1 cellular context compared by ENCODE assay signal in genomic region chr2:69798909-69799526, GRCh38.
TF ChIP-seq lines count a peak whose summit lies in the region.

No MANE protein-coding gene starts in this region.

TF ChIP-seq in K562, 482 proteins besides CTCF, POLR2A, EP300 and RAD21 (continued from another document):
- TF ChIP-seq ZBTB12 (CRISPR knock-in tag; IDR thresholded peaks at IDR 0.05) (0 out of 2 replicates have a peak, but pooled peaks have one; percentile 51), CHAMP1 (IDR thresholded peaks at IDR 0.05) (peak; percentile 100), CREB3 (tag; conservative IDR thresholded peaks at IDR 0.05; ENCODE audit: low read depth) (peak; percentile 96), GABPB1 (CRISPR knock-in tag; IDR thresholded peaks at IDR 0.05) (peak; percentile 21; the same call in 1 of the 2 replicates), MLLT1 (IDR thresholded peaks at IDR 0.05) (peak in 1 of 2 experiments; percentile 97; a peak in 2 of 4 replicates), ARID1B (IDR thresholded peaks at IDR 0.05) (peak; percentile 100), ETV6 (IDR thresholded peaks at IDR 0.05; ENCODE audit: borderline replicate concordance in 1 of 2, low read depth in 2 of 2, low read length in 1 of 2) (peak in 1 of 2 experiments; percentile 73; a peak in 1 of 4 replicates), ETV6 (CRISPR knock-in tag; IDR thresholded peaks at IDR 0.05; ENCODE audit: borderline replicate concordance) (no peak), MAZ (CRISPR knock-in tag; conservative IDR thresholded peaks at IDR 0.05 in 1 of 2, IDR thresholded peaks at IDR 0.05 in 1 of 2) (peak; percentile 78 to 86), TAL1 (IDR thresholded peaks at IDR 0.05) (peak; percentile 100), NFE2L1 (tag; IDR thresholded peaks at IDR 0.05; ENCODE audit: borderline replicate concordance, low read depth) (no peak), RFX1 (IDR thresholded peaks at IDR 0.05) (peak; percentile 75), ZNF449 (CRISPR knock-in tag; IDR thresholded peaks at IDR 0.05) (peak; percentile 92), ZNF384 (IDR thresholded peaks at IDR 0.05; ENCODE audit: low read depth, low read length) (peak; percentile 53), ATF6 (CRISPR knock-in tag; IDR thresholded peaks at IDR 0.05) (no peak; the same call in 1 of the 2 replicates), MTA2 (IDR thresholded peaks at IDR 0.05; ENCODE audit: low read depth) (peak; percentile 99), MAFK (IDR thresholded peaks at IDR 0.05; ENCODE audit: low read length) (peak; percentile 66), MCM2 (IDR thresholded peaks at IDR 0.05; ENCODE audit: low read depth) (no peak), MEF2D (tag; conservative IDR thresholded peaks at IDR 0.05; ENCODE audit: low read depth) (peak; percentile 95), HEY1 (CRISPR knock-in tag; IDR thresholded peaks at IDR 0.05; ENCODE audit: borderline replicate concordance) (peak; percentile 41; the same call in 1 of the 2 replicates), SMAD2 (IDR thresholded peaks at IDR 0.05; ENCODE audit: low read depth, low read length) (no peak), SMAD4 (CRISPR knock-in tag; conservative IDR thresholded peaks at IDR 0.05) (peak; percentile 100), MAFG (tag; conservative IDR thresholded peaks at IDR 0.05) (peak; percentile 96), ZFP91 (CRISPR knock-in tag; IDR thresholded peaks at IDR 0.05) (no peak), FUS (optimal IDR thresholded peaks at IDR 0.05; ENCODE audit: low read depth, low read length) (no peak), NFATC3 (IDR thresholded peaks at IDR 0.05) (peak; percentile 91), MBD2 (IDR thresholded peaks at IDR 0.05; ENCODE audit: borderline replicate concordance, low read depth) (peak; percentile 79; the same call in 1 of the 2 replicates), MTA1 (IDR thresholded peaks at IDR 0.05; ENCODE audit: borderline replicate concordance) (peak; percentile 92), NEUROD1 (IDR thresholded peaks at IDR 0.05; ENCODE audit: borderline replicate concordance, low read depth, low read length, partially characterized antibody) (peak; percentile 69), SREBF1 (IDR thresholded peaks at IDR 0.05; ENCODE audit: borderline replicate concordance, low read depth, low read length) (0 out of 2 replicates have a peak, but pooled peaks have one; percentile 20), BHLHE40 (IDR thresholded peaks at IDR 0.05; ENCODE audit: low read length) (peak; percentile 23; the same call in 1 of the 2 replicates), ZNF695 (CRISPR knock-in tag; IDR thresholded peaks at IDR 0.05) (no peak)
